In the genomic region with DNA sequence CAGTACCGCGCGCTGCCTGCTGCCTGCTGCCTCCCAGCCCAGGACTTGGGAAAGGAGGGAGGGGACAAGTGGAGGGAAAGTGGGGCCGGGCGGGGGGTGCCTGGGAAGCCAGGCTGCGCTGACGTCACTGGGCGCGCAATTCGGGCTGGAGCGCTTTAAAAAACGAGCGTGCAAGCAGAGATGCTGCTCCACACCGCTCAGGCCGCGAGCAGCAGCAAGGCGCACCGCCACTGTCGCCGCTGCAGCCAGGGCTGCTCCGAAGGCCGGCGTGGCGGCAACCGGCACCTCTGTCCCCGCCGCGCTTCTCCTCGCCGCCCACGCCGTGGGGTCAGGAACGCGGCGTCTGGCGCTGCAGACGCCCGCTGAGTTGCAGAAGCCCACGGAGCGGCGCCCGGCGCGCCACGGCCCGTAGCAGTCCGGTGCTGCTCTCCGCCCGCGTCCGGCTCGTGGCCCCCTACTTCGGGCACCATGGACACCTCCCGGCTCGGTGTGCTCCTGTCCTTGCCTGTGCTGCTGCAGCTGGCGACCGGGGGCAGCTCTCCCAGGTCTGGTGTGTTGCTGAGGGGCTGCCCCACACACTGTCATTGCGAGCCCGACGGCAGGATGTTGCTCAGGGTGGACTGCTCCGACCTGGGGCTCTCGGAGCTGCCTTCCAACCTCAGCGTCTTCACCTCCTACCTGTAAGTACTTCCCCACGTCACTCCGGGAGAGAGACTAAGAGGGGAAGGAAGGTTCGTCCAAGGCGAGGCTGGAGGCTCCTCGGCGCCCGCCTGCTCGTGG, we compare ENCODE assay signal across 1 cellular context.
TF ChIP-seq lines count a peak whose summit lies in the region.

A gene with protein sequence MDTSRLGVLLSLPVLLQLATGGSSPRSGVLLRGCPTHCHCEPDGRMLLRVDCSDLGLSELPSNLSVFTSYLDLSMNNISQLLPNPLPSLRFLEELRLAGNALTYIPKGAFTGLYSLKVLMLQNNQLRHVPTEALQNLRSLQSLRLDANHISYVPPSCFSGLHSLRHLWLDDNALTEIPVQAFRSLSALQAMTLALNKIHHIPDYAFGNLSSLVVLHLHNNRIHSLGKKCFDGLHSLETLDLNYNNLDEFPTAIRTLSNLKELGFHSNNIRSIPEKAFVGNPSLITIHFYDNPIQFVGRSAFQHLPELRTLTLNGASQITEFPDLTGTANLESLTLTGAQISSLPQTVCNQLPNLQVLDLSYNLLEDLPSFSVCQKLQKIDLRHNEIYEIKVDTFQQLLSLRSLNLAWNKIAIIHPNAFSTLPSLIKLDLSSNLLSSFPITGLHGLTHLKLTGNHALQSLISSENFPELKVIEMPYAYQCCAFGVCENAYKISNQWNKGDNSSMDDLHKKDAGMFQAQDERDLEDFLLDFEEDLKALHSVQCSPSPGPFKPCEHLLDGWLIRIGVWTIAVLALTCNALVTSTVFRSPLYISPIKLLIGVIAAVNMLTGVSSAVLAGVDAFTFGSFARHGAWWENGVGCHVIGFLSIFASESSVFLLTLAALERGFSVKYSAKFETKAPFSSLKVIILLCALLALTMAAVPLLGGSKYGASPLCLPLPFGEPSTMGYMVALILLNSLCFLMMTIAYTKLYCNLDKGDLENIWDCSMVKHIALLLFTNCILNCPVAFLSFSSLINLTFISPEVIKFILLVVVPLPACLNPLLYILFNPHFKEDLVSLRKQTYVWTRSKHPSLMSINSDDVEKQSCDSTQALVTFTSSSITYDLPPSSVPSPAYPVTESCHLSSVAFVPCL (plus strand): TSS at position 186 of the 780 bp plus-strand sequence. CDS start 283 bp downstream, at position 469.

TF ChIP-seq in HepG2, 621 proteins besides CTCF, POLR2A, EP300 and RAD21 (continued from another document and continues in another):
- TF ChIP-seq ZBTB1 (CRISPR knock-in tag; IDR thresholded peaks at IDR 0.05; ENCODE audit: borderline replicate concordance) (no peak), NONO (IDR thresholded peaks at IDR 0.05) (no peak), NONO (CRISPR knock-in tag; conservative IDR thresholded peaks at IDR 0.05) (peak; percentile 15; the same call in 1 of the 2 replicates), ATF7 (IDR thresholded peaks at IDR 0.05) (peak; percentile 58; the same call in 1 of the 2 replicates), ATF7 (CRISPR knock-in tag; IDR thresholded peaks at IDR 0.05) (0 out of 2 replicates have a peak, but pooled peaks have one; percentile 38), ELF4 (CRISPR knock-in tag; IDR thresholded peaks at IDR 0.05; ENCODE audit: borderline replicate concordance) (no peak), MXD4 (CRISPR knock-in tag; IDR thresholded peaks at IDR 0.05) (peak; percentile 51; the same call in 1 of the 2 replicates), CBX2 (IDR thresholded peaks at IDR 0.05; ENCODE audit: low read depth, low read length) (no peak), CBX2 (CRISPR knock-in tag; IDR thresholded peaks at IDR 0.05; ENCODE audit: low read depth) (no peak), ARNT (IDR thresholded peaks at IDR 0.05) (no peak), NFATC3 (CRISPR knock-in tag; IDR thresholded peaks at IDR 0.05) (no peak; the same call in 1 of the 2 replicates), GTF3A (CRISPR knock-in tag; conservative IDR thresholded peaks at IDR 0.05) (no peak), ZNF569 (CRISPR knock-in tag; IDR thresholded peaks at IDR 0.05; ENCODE audit: borderline replicate concordance) (no peak), GLI4 (CRISPR knock-in tag; IDR thresholded peaks at IDR 0.05; ENCODE audit: borderline replicate concordance) (0 out of 2 replicates have a peak, but pooled peaks have one; percentile 78), RBM22 (optimal IDR thresholded peaks at IDR 0.05; ENCODE audit: low read length) (no peak), ZNF839 (CRISPR knock-in tag; IDR thresholded peaks at IDR 0.05; ENCODE audit: borderline replicate concordance) (no peak), TOE1 (CRISPR knock-in tag; IDR thresholded peaks at IDR 0.05) (no peak; the same call in 1 of the 2 replicates), ZNF570 (CRISPR knock-in tag; IDR thresholded peaks at IDR 0.05; ENCODE audit: borderline replicate concordance) (0 out of 2 replicates have a peak, but pooled peaks have one; percentile 16), ATRX (CRISPR knock-in tag; IDR thresholded peaks at IDR 0.05; ENCODE audit: borderline replicate concordance) (no peak), ZEB1 (IDR thresholded peaks at IDR 0.05; ENCODE audit: insufficient replicate concordance, low read depth) (no peak), MIER3 (CRISPR knock-in tag; IDR thresholded peaks at IDR 0.05; ENCODE audit: borderline replicate concordance) (no peak), JUND (CRISPR knock-in tag; IDR thresholded peaks at IDR 0.05) (peak; percentile 54; the same call in 1 of the 2 replicates), CEBPG (CRISPR knock-in tag; IDR thresholded peaks at IDR 0.05) (peak; percentile 35; the same call in 1 of the 2 replicates), FOSL2 (CRISPR knock-in tag; IDR thresholded peaks at IDR 0.05) (no peak; the same call in 1 of the 2 replicates), FLYWCH1 (CRISPR knock-in tag; IDR thresholded peaks at IDR 0.05) (no peak), KLF12 (CRISPR knock-in tag; IDR thresholded peaks at IDR 0.05; ENCODE audit: borderline replicate concordance) (no peak), ZFP82 (CRISPR knock-in tag; IDR thresholded peaks at IDR 0.05; ENCODE audit: borderline replicate concordance) (no peak), ZSCAN29 (CRISPR knock-in tag; conservative IDR thresholded peaks at IDR 0.05) (no peak), ZNF746 (CRISPR knock-in tag; IDR thresholded peaks at IDR 0.05) (no peak), HNRNPUL1 (IDR thresholded peaks at IDR 0.05; ENCODE audit: low read depth, low read length) (no peak), MBD4 (IDR thresholded peaks at IDR 0.05; ENCODE audit: borderline replicate concordance, low read length) (no peak), ZNF883 (CRISPR knock-in tag; IDR thresholded peaks at IDR 0.05; ENCODE audit: not compliant biosample characterization) (peak; percentile 61), ZNF772 (CRISPR knock-in tag; IDR thresholded peaks at IDR 0.05) (no peak; the same call in 1 of the 2 replicates), MEF2D (CRISPR knock-in tag; IDR thresholded peaks at IDR 0.05) (no peak), ZNF256 (CRISPR knock-in tag; conservative IDR thresholded peaks at IDR 0.05) (0 out of 2 replicates have a peak, but pooled peaks have one; percentile 14)
- TF ChIP-seq, protein P1, sequence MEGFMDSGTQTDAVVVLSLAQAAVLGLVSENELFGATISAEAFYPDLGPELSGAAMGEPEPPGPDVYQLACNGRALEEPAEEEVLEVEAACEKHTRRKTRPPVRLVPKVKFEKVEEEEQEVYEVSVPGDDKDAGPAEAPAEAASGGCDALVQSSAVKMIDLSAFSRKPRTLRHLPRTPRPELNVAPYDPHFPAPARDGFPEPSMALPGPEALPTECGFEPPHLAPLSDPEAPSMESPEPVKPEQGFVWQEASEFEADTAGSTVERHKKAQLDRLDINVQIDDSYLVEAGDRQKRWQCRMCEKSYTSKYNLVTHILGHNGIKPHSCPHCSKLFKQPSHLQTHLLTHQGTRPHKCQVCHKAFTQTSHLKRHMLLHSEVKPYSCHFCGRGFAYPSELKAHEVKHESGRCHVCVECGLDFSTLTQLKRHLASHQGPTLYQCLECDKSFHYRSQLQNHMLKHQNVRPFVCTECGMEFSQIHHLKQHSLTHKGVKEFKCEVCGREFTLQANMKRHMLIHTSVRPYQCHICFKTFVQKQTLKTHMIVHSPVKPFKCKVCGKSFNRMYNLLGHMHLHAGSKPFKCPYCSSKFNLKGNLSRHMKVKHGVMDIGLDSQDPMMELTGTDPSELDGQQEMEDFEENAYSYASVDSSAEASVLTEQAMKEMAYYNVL (CRISPR knock-in tag; IDR thresholded peaks at IDR 0.05; ENCODE audit: borderline replicate concordance): no peak; the same call in 1 of the 2 replicates
- TF ChIP-seq, protein P2, sequence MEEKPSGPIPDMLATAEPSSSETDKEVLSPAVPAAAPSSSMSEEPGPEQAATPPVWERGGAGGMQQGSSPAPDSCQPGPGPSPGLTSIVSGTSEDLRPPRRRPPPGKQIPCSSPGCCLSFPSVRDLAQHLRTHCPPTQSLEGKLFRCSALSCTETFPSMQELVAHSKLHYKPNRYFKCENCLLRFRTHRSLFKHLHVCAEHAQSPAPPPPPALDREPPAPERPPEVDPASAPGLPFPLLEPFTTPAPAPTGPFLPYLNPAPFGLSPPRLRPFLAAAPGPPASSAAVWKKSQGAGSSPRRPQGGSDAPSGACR (CRISPR knock-in tag; IDR thresholded peaks at IDR 0.05): no peak
- TF ChIP-seq, protein P3, sequence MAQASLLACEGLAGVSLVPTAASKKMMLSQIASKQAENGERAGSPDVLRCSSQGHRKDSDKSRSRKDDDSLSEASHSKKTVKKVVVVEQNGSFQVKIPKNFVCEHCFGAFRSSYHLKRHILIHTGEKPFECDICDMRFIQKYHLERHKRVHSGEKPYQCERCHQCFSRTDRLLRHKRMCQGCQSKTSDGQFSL (CRISPR knock-in tag; IDR thresholded peaks at IDR 0.05): peak; percentile 74; the same call in 1 of the 2 replicates
- TF ChIP-seq, protein P4, sequence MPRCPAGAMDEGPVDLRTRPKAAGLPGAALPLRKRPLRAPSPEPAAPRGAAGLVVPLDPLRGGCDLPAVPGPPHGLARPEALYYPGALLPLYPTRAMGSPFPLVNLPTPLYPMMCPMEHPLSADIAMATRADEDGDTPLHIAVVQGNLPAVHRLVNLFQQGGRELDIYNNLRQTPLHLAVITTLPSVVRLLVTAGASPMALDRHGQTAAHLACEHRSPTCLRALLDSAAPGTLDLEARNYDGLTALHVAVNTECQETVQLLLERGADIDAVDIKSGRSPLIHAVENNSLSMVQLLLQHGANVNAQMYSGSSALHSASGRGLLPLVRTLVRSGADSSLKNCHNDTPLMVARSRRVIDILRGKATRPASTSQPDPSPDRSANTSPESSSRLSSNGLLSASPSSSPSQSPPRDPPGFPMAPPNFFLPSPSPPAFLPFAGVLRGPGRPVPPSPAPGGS (CRISPR knock-in tag; IDR thresholded peaks at IDR 0.05): peak; percentile 77; the same call in 1 of the 2 replicates
- TF ChIP-seq, protein P5, sequence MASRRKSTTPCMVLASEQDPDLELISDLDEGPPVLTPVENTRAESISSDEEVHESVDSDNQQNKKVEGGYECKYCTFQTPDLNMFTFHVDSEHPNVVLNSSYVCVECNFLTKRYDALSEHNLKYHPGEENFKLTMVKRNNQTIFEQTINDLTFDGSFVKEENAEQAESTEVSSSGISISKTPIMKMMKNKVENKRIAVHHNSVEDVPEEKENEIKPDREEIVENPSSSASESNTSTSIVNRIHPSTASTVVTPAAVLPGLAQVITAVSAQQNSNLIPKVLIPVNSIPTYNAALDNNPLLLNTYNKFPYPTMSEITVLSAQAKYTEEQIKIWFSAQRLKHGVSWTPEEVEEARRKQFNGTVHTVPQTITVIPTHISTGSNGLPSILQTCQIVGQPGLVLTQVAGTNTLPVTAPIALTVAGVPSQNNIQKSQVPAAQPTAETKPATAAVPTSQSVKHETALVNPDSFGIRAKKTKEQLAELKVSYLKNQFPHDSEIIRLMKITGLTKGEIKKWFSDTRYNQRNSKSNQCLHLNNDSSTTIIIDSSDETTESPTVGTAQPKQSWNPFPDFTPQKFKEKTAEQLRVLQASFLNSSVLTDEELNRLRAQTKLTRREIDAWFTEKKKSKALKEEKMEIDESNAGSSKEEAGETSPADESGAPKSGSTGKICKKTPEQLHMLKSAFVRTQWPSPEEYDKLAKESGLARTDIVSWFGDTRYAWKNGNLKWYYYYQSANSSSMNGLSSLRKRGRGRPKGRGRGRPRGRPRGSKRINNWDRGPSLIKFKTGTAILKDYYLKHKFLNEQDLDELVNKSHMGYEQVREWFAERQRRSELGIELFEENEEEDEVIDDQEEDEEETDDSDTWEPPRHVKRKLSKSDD (CRISPR knock-in tag; IDR thresholded peaks at IDR 0.05; ENCODE audit: low read depth): peak; percentile 69; the same call in 1 of the 2 replicates
- TF ChIP-seq, protein P6, sequence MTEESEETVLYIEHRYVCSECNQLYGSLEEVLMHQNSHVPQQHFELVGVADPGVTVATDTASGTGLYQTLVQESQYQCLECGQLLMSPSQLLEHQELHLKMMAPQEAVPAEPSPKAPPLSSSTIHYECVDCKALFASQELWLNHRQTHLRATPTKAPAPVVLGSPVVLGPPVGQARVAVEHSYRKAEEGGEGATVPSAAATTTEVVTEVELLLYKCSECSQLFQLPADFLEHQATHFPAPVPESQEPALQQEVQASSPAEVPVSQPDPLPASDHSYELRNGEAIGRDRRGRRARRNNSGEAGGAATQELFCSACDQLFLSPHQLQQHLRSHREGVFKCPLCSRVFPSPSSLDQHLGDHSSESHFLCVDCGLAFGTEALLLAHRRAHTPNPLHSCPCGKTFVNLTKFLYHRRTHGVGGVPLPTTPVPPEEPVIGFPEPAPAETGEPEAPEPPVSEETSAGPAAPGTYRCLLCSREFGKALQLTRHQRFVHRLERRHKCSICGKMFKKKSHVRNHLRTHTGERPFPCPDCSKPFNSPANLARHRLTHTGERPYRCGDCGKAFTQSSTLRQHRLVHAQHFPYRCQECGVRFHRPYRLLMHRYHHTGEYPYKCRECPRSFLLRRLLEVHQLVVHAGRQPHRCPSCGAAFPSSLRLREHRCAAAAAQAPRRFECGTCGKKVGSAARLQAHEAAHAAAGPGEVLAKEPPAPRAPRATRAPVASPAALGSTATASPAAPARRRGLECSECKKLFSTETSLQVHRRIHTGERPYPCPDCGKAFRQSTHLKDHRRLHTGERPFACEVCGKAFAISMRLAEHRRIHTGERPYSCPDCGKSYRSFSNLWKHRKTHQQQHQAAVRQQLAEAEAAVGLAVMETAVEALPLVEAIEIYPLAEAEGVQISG (CRISPR knock-in tag; IDR thresholded peaks at IDR 0.05): 0 out of 2 replicates have a peak, but pooled peaks have one; percentile 46
- TF ChIP-seq, protein P7, sequence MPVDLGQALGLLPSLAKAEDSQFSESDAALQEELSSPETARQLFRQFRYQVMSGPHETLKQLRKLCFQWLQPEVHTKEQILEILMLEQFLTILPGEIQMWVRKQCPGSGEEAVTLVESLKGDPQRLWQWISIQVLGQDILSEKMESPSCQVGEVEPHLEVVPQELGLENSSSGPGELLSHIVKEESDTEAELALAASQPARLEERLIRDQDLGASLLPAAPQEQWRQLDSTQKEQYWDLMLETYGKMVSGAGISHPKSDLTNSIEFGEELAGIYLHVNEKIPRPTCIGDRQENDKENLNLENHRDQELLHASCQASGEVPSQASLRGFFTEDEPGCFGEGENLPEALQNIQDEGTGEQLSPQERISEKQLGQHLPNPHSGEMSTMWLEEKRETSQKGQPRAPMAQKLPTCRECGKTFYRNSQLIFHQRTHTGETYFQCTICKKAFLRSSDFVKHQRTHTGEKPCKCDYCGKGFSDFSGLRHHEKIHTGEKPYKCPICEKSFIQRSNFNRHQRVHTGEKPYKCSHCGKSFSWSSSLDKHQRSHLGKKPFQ (CRISPR knock-in tag; IDR thresholded peaks at IDR 0.05; ENCODE audit: insufficient replicate concordance): no peak
- TF ChIP-seq, protein P8, sequence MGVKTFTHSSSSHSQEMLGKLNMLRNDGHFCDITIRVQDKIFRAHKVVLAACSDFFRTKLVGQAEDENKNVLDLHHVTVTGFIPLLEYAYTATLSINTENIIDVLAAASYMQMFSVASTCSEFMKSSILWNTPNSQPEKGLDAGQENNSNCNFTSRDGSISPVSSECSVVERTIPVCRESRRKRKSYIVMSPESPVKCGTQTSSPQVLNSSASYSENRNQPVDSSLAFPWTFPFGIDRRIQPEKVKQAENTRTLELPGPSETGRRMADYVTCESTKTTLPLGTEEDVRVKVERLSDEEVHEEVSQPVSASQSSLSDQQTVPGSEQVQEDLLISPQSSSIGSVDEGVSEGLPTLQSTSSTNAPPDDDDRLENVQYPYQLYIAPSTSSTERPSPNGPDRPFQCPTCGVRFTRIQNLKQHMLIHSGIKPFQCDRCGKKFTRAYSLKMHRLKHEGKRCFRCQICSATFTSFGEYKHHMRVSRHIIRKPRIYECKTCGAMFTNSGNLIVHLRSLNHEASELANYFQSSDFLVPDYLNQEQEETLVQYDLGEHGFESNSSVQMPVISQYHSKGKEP (CRISPR knock-in tag; IDR thresholded peaks at IDR 0.05): no peak
